In the genomic region with DNA sequence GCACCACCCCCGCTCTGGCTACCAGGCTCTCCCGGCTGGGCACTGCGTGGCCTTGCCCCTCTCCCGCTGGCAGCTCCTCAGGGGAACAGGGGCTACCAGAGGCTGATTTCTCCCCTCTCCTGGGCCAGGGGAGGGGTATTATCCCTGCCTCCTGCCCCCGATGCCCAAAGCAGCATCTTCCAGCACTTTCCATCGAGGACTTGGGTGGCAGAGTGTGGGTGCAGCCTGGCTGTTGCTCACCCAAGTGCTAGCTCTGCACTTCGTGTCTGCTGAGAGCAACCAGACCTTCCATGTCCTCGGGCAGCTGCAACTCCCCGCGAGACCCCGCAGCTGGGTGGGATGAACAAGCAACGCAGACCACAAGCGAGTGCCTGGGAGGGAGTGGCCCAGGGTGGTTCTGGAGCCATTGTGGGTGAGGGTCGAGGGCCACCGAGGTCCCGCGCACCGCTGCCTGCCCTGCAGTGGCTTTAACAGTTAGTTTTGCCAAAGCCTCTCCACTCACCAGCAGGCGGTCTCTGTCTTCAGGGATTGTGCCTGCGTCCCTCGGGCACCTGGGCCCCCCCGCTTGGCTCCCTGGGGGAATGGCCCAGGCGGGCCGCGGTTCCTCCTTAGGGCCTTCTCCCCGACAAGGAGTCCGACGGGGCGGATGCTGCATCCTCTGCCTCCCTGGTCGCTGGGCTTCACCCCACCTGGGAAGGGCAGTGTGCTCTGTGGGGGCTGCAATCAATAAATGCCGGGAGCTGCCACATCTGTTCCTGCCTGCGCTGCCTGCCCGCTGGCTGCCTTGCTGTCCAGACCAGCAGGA, we compare ENCODE assay signal across 2 cellular contexts.
TF ChIP-seq lines count a peak whose summit lies in the region.

No MANE protein-coding gene starts in this region.

TF ChIP-seq in GM23338, 12 proteins besides CTCF, POLR2A, EP300 and RAD21 (continued from another document):
- TF ChIP-seq POLR2AphosphoS5 (IDR thresholded peaks at IDR 0.05; ENCODE audit: low read depth), result no peak
- no peak for TF ChIP-seq EZH2 (IDR thresholded peaks at IDR 0.05; ENCODE audit: low read depth, unreplicated experiment)
- TF ChIP-seq, protein P1, sequence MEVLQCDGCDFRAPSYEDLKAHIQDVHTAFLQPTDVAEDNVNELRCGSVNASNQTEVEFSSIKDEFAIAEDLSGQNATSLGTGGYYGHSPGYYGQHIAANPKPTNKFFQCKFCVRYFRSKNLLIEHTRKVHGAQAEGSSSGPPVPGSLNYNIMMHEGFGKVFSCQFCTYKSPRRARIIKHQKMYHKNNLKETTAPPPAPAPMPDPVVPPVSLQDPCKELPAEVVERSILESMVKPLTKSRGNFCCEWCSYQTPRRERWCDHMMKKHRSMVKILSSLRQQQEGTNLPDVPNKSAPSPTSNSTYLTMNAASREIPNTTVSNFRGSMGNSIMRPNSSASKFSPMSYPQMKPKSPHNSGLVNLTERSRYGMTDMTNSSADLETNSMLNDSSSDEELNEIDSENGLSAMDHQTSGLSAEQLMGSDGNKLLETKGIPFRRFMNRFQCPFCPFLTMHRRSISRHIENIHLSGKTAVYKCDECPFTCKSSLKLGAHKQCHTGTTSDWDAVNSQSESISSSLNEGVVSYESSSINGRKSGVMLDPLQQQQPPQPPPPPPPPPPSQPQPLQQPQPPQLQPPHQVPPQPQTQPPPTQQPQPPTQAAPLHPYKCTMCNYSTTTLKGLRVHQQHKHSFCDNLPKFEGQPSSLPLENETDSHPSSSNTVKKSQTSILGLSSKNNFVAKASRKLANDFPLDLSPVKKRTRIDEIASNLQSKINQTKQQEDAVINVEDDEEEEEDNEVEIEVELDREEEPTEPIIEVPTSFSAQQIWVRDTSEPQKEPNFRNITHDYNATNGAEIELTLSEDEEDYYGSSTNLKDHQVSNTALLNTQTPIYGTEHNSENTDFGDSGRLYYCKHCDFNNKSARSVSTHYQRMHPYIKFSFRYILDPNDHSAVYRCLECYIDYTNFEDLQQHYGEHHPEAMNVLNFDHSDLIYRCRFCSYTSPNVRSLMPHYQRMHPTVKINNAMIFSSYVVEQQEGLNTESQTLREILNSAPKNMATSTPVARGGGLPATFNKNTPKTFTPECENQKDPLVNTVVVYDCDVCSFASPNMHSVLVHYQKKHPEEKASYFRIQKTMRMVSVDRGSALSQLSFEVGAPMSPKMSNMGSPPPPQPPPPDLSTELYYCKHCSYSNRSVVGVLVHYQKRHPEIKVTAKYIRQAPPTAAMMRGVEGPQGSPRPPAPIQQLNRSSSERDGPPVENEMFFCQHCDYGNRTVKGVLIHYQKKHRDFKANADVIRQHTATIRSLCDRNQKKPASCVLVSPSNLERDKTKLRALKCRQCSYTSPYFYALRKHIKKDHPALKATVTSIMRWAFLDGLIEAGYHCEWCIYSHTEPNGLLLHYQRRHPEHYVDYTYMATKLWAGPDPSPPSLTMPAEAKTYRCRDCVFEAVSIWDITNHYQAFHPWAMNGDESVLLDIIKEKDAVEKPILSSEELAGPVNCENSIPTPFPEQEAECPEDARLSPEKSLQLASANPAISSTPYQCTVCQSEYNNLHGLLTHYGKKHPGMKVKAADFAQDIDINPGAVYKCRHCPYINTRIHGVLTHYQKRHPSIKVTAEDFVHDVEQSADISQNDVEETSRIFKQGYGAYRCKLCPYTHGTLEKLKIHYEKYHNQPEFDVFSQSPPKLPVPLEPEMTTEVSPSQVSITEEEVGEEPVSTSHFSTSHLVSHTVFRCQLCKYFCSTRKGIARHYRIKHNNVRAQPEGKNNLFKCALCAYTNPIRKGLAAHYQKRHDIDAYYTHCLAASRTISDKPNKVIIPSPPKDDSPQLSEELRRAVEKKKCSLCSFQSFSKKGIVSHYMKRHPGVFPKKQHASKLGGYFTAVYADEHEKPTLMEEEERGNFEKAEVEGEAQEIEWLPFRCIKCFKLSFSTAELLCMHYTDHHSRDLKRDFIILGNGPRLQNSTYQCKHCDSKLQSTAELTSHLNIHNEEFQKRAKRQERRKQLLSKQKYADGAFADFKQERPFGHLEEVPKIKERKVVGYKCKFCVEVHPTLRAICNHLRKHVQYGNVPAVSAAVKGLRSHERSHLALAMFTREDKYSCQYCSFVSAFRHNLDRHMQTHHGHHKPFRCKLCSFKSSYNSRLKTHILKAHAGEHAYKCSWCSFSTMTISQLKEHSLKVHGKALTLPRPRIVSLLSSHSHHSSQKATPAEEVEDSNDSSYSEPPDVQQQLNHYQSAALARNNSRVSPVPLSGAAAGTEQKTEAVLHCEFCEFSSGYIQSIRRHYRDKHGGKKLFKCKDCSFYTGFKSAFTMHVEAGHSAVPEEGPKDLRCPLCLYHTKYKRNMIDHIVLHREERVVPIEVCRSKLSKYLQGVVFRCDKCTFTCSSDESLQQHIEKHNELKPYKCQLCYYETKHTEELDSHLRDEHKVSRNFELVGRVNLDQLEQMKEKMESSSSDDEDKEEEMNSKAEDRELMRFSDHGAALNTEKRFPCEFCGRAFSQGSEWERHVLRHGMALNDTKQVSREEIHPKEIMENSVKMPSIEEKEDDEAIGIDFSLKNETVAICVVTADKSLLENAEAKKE (CRISPR knock-in tag; IDR thresholded peaks at IDR 0.05), result no peak
- no peak for TF ChIP-seq EZH2phosphoT487 (IDR thresholded peaks at IDR 0.05; ENCODE audit: unreplicated experiment)
TF ChIP-seq in GM23338: peak in this region for 0.

TF ChIP-seq in WTC11, 78 proteins besides CTCF, POLR2A, EP300 and RAD21 (continued from another document):
- TF ChIP-seq, protein P2, sequence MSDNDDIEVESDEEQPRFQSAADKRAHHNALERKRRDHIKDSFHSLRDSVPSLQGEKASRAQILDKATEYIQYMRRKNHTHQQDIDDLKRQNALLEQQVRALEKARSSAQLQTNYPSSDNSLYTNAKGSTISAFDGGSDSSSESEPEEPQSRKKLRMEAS (CRISPR knock-in tag; IDR thresholded peaks at IDR 0.05), result no peak
- TF ChIP-seq ETV6 (CRISPR knock-in tag; IDR thresholded peaks at IDR 0.05) (no peak), CBFB (CRISPR knock-in tag; IDR thresholded peaks at IDR 0.05; ENCODE audit: low read depth) (no peak), JUN (CRISPR knock-in tag; IDR thresholded peaks at IDR 0.05) (no peak), FOXP1 (CRISPR knock-in tag; IDR thresholded peaks at IDR 0.05; ENCODE audit: borderline replicate concordance) (no peak), EMX1 (CRISPR knock-in tag; IDR thresholded peaks at IDR 0.05) (no peak), SMAD3 (CRISPR knock-in tag; IDR thresholded peaks at IDR 0.05; ENCODE audit: borderline replicate concordance) (no peak), SOX15 (CRISPR knock-in tag; IDR thresholded peaks at IDR 0.05) (no peak)
- TF ChIP-seq, protein P3, sequence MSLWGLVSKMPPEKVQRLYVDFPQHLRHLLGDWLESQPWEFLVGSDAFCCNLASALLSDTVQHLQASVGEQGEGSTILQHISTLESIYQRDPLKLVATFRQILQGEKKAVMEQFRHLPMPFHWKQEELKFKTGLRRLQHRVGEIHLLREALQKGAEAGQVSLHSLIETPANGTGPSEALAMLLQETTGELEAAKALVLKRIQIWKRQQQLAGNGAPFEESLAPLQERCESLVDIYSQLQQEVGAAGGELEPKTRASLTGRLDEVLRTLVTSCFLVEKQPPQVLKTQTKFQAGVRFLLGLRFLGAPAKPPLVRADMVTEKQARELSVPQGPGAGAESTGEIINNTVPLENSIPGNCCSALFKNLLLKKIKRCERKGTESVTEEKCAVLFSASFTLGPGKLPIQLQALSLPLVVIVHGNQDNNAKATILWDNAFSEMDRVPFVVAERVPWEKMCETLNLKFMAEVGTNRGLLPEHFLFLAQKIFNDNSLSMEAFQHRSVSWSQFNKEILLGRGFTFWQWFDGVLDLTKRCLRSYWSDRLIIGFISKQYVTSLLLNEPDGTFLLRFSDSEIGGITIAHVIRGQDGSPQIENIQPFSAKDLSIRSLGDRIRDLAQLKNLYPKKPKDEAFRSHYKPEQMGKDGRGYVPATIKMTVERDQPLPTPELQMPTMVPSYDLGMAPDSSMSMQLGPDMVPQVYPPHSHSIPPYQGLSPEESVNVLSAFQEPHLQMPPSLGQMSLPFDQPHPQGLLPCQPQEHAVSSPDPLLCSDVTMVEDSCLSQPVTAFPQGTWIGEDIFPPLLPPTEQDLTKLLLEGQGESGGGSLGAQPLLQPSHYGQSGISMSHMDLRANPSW (CRISPR knock-in tag; conservative IDR thresholded peaks at IDR 0.05; ENCODE audit: low read depth), result no peak
- TF ChIP-seq, protein P4, sequence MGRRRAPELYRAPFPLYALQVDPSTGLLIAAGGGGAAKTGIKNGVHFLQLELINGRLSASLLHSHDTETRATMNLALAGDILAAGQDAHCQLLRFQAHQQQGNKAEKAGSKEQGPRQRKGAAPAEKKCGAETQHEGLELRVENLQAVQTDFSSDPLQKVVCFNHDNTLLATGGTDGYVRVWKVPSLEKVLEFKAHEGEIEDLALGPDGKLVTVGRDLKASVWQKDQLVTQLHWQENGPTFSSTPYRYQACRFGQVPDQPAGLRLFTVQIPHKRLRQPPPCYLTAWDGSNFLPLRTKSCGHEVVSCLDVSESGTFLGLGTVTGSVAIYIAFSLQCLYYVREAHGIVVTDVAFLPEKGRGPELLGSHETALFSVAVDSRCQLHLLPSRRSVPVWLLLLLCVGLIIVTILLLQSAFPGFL (CRISPR knock-in tag; IDR thresholded peaks at IDR 0.05; ENCODE audit: borderline replicate concordance), result no peak
- TF ChIP-seq, protein P5, sequence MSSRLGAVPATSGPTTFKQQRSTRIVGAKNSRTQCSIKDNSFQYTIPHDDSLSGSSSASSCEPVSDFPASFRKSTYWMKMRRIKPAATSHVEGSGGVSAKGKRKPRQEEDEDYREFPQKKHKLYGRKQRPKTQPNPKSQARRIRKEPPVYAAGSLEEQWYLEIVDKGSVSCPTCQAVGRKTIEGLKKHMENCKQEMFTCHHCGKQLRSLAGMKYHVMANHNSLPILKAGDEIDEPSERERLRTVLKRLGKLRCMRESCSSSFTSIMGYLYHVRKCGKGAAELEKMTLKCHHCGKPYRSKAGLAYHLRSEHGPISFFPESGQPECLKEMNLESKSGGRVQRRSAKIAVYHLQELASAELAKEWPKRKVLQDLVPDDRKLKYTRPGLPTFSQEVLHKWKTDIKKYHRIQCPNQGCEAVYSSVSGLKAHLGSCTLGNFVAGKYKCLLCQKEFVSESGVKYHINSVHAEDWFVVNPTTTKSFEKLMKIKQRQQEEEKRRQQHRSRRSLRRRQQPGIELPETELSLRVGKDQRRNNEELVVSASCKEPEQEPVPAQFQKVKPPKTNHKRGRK (CRISPR knock-in tag; IDR thresholded peaks at IDR 0.05; ENCODE audit: borderline replicate concordance), result no peak
